Comparison of ENCODE assay signal across 1 cellular context in genomic region chr10:70331486-70332268, GRCh38.
TF ChIP-seq lines count a peak whose summit lies in the region.

No MANE protein-coding gene starts in this region.

TF ChIP-seq in SK-N-SH, 30 proteins besides CTCF, POLR2A, EP300 and RAD21 (continued from another document):
- no peak for TF ChIP-seq REST (IDR thresholded peaks at IDR 0.05; ENCODE audit: low read depth, low read length)
- TF ChIP-seq FOXM1 (IDR thresholded peaks at IDR 0.05; ENCODE audit: low read depth) = peak; percentile 66; the same call in 1 of the 2 replicates
- no peak for TF ChIP-seq USF1 (IDR thresholded peaks at IDR 0.05; ENCODE audit: borderline replicate concordance, low read depth)
- TF ChIP-seq TEAD4 (IDR thresholded peaks at IDR 0.05; ENCODE audit: borderline replicate concordance, insufficient read depth) = peak; percentile 87
- TF ChIP-seq GATA2 (CRISPR knock-in tag; IDR thresholded peaks at IDR 0.05) = no peak
- peak; percentile 39 for TF ChIP-seq CHD2 (IDR thresholded peaks at IDR 0.05; ENCODE audit: low read length, partially characterized antibody)
- peak; percentile 87 for TF ChIP-seq MEF2A (IDR thresholded peaks at IDR 0.05; ENCODE audit: borderline replicate concordance, low read depth)
- no peak for TF ChIP-seq EZH2phosphoT487 (IDR thresholded peaks at IDR 0.05; ENCODE audit: borderline replicate concordance, low read depth)
- TF ChIP-seq FOSL2 (IDR thresholded peaks at IDR 0.05; ENCODE audit: borderline replicate concordance, low read depth) = peak; percentile 88
- TF ChIP-seq RFX5 (IDR thresholded peaks at IDR 0.05; ENCODE audit: low read length) = no peak
- TF ChIP-seq POLR2AphosphoS5 (IDR thresholded peaks at IDR 0.05; ENCODE audit: low read depth, low read length) = peak; percentile 87
- TF ChIP-seq ELF1 (IDR thresholded peaks at IDR 0.05) = peak; percentile 76
- TF ChIP-seq MXI1 (IDR thresholded peaks at IDR 0.05; ENCODE audit: low read depth, low read length) = no peak
- TF ChIP-seq YY1 (IDR thresholded peaks at IDR 0.05; ENCODE audit: low read depth) = no peak
- peak; percentile 18; the same call in 1 of the 2 replicates for TF ChIP-seq SMC3 (IDR thresholded peaks at IDR 0.05; ENCODE audit: low read depth, low read length)
- peak; percentile 97 for TF ChIP-seq RXRA (IDR thresholded peaks at IDR 0.05; ENCODE audit: borderline replicate concordance, low read depth)
